Comparison of ENCODE assay signal across 18 cellular contexts in the genomic region with DNA sequence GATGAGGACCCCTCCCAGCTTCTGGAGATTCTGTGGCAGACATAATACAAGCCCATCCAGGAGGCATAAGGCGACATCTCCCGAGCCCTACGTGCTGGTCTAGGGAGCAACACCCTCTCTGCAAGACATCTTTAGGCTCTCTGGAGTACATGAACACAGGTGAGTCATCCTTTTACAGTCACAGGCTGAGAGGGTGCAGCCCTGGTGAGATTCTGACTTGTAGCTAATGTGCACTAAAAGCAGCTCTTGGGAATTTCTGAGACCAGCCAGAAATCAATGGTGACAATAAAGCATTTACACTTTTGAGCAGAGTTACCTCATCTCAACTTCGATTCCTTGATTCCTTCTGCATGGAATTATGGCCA.
DNase-seq lines count a peak whose midpoint lies in the region; ATAC-seq and TF ChIP-seq lines count a peak whose summit lies in the region.
"Had no signal": no experiment of that assay in that cellular context is flagged by ENCODE, and none has a peak within 500 bp of the region (broad histone marks: within the 10 kb centered on the region; RNA-seq: fewer than 3 reads in every experiment).

No MANE protein-coding gene starts in this region.

- CTCF ChIA-PET in CD8-positive, alpha-beta T cell (lab: Charles Lee) = no interaction called here

- H3K4me1 Mint-ChIP-seq in CD8-positive, alpha-beta T cell (ENCODE audit: low read depth) = no peaks in the 10 kb centered on the region

- no peaks in the 10 kb centered on the region for H3K4me1 ChIP-seq in mucosa of descending colon (ENCODE audit: low read depth)
- H3K4me1 ChIP-seq in CD8-positive, alpha-beta T cell (ENCODE audit: insufficient read depth, low read length) = no peaks in the 10 kb centered on the region
- H3K4me1 ChIP-seq in tibial artery = no peaks in the 10 kb centered on the region
- H3K4me1 ChIP-seq: uterus had no signal

- peaks cover 16% of the 10 kb centered on the region for H3K9me3 Mint-ChIP-seq in CD8-positive, alpha-beta T cell

- no peak overlapping the region for H3K27ac Mint-ChIP-seq in CD8-positive, alpha-beta T cell
- H3K27ac Mint-ChIP-seq: activated CD4-positive, alpha-beta T cell treated with anti-CD3 and anti-CD28 coated beads, Interleukin-2, amount 10 ng/mL, durations not matched to agents 24 days and 14 days; T-cell had no signal

- TF ChIP-seq CTCF in epithelial cell of esophagus (IDR thresholded peaks at IDR 0.05; ENCODE audit: insufficient read depth, low read depth, low read length, missing control alignments) (no peak), mucosa of descending colon (IDR thresholded peaks at IDR 0.05) (no peak), tibial artery (IDR thresholded peaks at IDR 0.05) (no peak)
- no peak for TF ChIP-seq CTCF in CD8-positive, alpha-beta T cell (IDR thresholded peaks at IDR 0.05)

- DNase-seq in EL = peak; percentile 31
- DNase-seq in LoVo (ENCODE audit: low spot score) = peak; percentile 47
- peak; percentile 85 for DNase-seq in epithelial cell of esophagus (ENCODE audit: low read depth)
- DNase-seq in mucosa of descending colon = no peak
- no peak for DNase-seq in CD8-positive, alpha-beta T cell
- DNase-seq in GM19240 (ENCODE audit: insufficient read length, low spot score) = no peak
- DNase-seq in tibial artery = no peak
- DNase-seq: activated CD4-positive, alpha-beta T cell treated with anti-CD3 and anti-CD28 coated beads, Interleukin-2, amount 10 ng/mL, durations not matched to agents 24 days and 14 days; activated T-cell treated with anti-CD3 and anti-CD28 coated beads, Interleukin-2, amount 50 U/mL, for 1 hour; KG1; naive thymus-derived CD4-positive, alpha-beta T cell; NCI-H146; NCI-H524; retina; stimulated activated CD4-positive, alpha-beta T cell treated with anti-CD3 and anti-CD28 coated beads, Interleukin-2, amount 100 ng/mL, for 48 hours; T-cell; uterus had no signal

- POLR2A ChIA-PET in CD8-positive, alpha-beta T cell (lab: Charles Lee) = no interaction called here

- peaks cover 29% of the 10 kb centered on the region for H3K36me3 Mint-ChIP-seq in CD8-positive, alpha-beta T cell

- intact Hi-C loops in mucosa of descending colon (cut with DNase I, micrococcal nuclease) = loop anchor here in 1 of 2 donors (10.0 kb wide), 1 partner anchor 65 kb away; no protein-coding TSS in a partner anchor
- intact Hi-C loops in CD8-positive, alpha-beta T cell (cut with DNase I, micrococcal nuclease) = no loop called here
- intact Hi-C loops in tibial artery (cut with DNase I; ENCODE audit: low total_unique reads) = no loop called here

- no peak overlapping the region for H3K27ac ChIP-seq in CD8-positive, alpha-beta T cell (ENCODE audit: low read depth, low read length)
- H3K27ac ChIP-seq in tibial artery = no peak overlapping the region
- H3K27ac ChIP-seq: PC-9, uterus had no signal

- peak; percentile 73 for ATAC-seq in mucosa of descending colon
- ATAC-seq in CD8-positive, alpha-beta T cell = no peak
- ATAC-seq: naive thymus-derived CD4-positive, alpha-beta T cell; T-cell had no signal

- H3K4me3 ChIP-seq in epithelial cell of esophagus (ENCODE audit: low read length) (no peak overlapping the region), mucosa of descending colon (no peak overlapping the region), tibial artery (no peak overlapping the region)
- H3K4me3 ChIP-seq in CD8-positive, alpha-beta T cell (ENCODE audit: low read depth, low read length) = no peak overlapping the region
- H3K4me3 ChIP-seq: PC-9, uterus had no signal

- H3K4me3 Mint-ChIP-seq in CD8-positive, alpha-beta T cell = no peak overlapping the region
- H3K4me3 Mint-ChIP-seq: activated CD4-positive, alpha-beta T cell treated with anti-CD3 and anti-CD28 coated beads, Interleukin-2, amount 10 ng/mL, durations not matched to agents 24 days and 14 days; naive thymus-derived CD4-positive, alpha-beta T cell; T-cell had no signal

- H3K27me3 ChIP-seq in CD8-positive, alpha-beta T cell (ENCODE audit: insufficient read depth, low read length) = no peaks in the 10 kb centered on the region
- no peaks in the 10 kb centered on the region for H3K27me3 ChIP-seq in tibial artery
- H3K27me3 ChIP-seq: uterus had no signal

- H3K9me3 ChIP-seq in mucosa of descending colon (no peaks in the 10 kb centered on the region), tibial artery (no peaks in the 10 kb centered on the region)
- H3K9me3 ChIP-seq in CD8-positive, alpha-beta T cell (ENCODE audit: low read length) = no peaks in the 10 kb centered on the region
- H3K9me3 ChIP-seq: uterus had no signal

- no peaks in the 10 kb centered on the region for H3K27me3 Mint-ChIP-seq in CD8-positive, alpha-beta T cell (ENCODE audit: low read depth)
- H3K27me3 Mint-ChIP-seq: activated CD4-positive, alpha-beta T cell treated with anti-CD3 and anti-CD28 coated beads, Interleukin-2, amount 10 ng/mL, durations not matched to agents 24 days and 14 days; naive thymus-derived CD4-positive, alpha-beta T cell; T-cell had no signal

- H3K36me3 ChIP-seq in mucosa of descending colon (ENCODE audit: low read depth) = no peaks in the 10 kb centered on the region
- no peaks in the 10 kb centered on the region for H3K36me3 ChIP-seq in CD8-positive, alpha-beta T cell (ENCODE audit: insufficient read depth, low read length)
- no peaks in the 10 kb centered on the region for H3K36me3 ChIP-seq in tibial artery
- H3K36me3 ChIP-seq: uterus had no signal

Comparison
In these comparisons a context has a peak if more than half of its experiments do, and no peak if none do; other contexts are left out.
1. DNase-seq: peak in EL (single experiment), LoVo (single experiment) and epithelial cell of esophagus (single experiment); none in mucosa of descending colon (0 of 3), CD8-positive, alpha-beta T cell (0 of 7), GM19240 (single experiment) and tibial artery (0 of 2).